In genomic region chr1:226964611-226965486, GRCh38 we compare ENCODE assay signal across 18 cellular contexts. TPM values are rescaled to one million over a fixed set of nuclear protein-coding genes. Genes with fewer than 3 reads are reported as not detected.
DNase-seq lines count a peak whose midpoint lies in the region; ATAC-seq and TF ChIP-seq lines count a peak whose summit lies in the region.
"Had no signal": no experiment of that assay in that cellular context is flagged by ENCODE, and none has a peak within 500 bp of the region (broad histone marks: within the 10 kb centered on the region; RNA-seq: fewer than 3 reads in every experiment).

No MANE protein-coding gene starts in this region.

- no peak overlapping the region for H2BK12ac ChIP-seq in H9 (ENCODE audit: insufficient read length, low read depth, low read length)

- H3K36me3 Mint-ChIP-seq in H9 (ENCODE audit: insufficient read depth in 1 of 3, low read depth in 3 of 3) (peaks cover 3 to 19% (median 5%) of the 10 kb centered on the region in 3 experiments; a peak in 6 of 7 replicates), T-helper 17 cell (ENCODE audit: low read depth) (peaks cover 5% of the 10 kb centered on the region)

- no peak overlapping the region for H3K27ac ChIP-seq in H9 (ENCODE audit: insufficient read length, low read depth, low read length)
- peak overlapping the region; percentile 42 for H3K27ac ChIP-seq in angular gyrus (ENCODE audit: low read depth, low read length)
- H3K27ac ChIP-seq in right cardiac atrium (ENCODE audit: low read length): peak overlapping the region; percentile 86
- peak overlapping the region in 1 of 4 donors; percentile 60 for H3K27ac ChIP-seq in sigmoid colon
- H3K27ac ChIP-seq in ovary: no peak overlapping the region
- peak overlapping the region in 1 of 2 donors; percentile 74 for H3K27ac ChIP-seq in coronary artery
- H3K27ac ChIP-seq: GM23248, RWPE1 had no signal

- ATAC-seq in right cardiac atrium: no peak
- ATAC-seq in T-helper 17 cell: no peak

- H3K14ac ChIP-seq in H9 (ENCODE audit: insufficient read depth, low read length): no peak overlapping the region

- H3K4me1 ChIP-seq in H9 (ENCODE audit: insufficient read depth, low read length) (no peaks in the 10 kb centered on the region), right cardiac atrium (ENCODE audit: control insufficient read depth, insufficient read depth, low read length) (peaks cover 4% of the 10 kb centered on the region), sigmoid colon (peaks cover 0 to 20% (median 10%) of the 10 kb centered on the region in 4 donors), ovary (ENCODE audit: insufficient read depth) (peaks cover 2% of the 10 kb centered on the region)

- DNase-seq in H9 (peak; percentile 23), right cardiac atrium (no peak), sigmoid colon (peak; percentile 58), ovary (no peak), coronary artery (ENCODE audit: low spot score) (no peak), T-helper 17 cell (no peak), amygdala (lab: John Stamatoyannopoulos, UW) (no peak)
- DNase-seq: ACHN; CD4-positive, alpha-beta memory T cell; DND-41; GDM1; GM23248; NCI-H146; NCI-H345; NCI-H526 treated with DMSO at 0.1 percent for 48 hours; NK-92 treated with Interleukin-12 subunit alpha and Interleukin-12 subunit beta, amount 100 ng/mL, for 24 hours had no signal

- peaks cover 2 to 6% of the 10 kb centered on the region in 2 experiments; a peak in 2 of 5 replicates for H3K9me3 Mint-ChIP-seq in H9

- H3K4me2 ChIP-seq in H9 (ENCODE audit: insufficient read depth, insufficient read length, low read length): no peak overlapping the region

- H3K56ac ChIP-seq in H9 (ENCODE audit: insufficient read length, low read depth, low read length): no peak overlapping the region

- no peaks in the 10 kb centered on the region for H3K27me3 Mint-ChIP-seq in H9 (ENCODE audit: low read depth)
- H3K27me3 Mint-ChIP-seq in T-helper 17 cell: no peaks in the 10 kb centered on the region
- H3K27me3 Mint-ChIP-seq: CD4-positive, alpha-beta memory T cell had no signal

- H3K9ac ChIP-seq in H9 (ENCODE audit: extremely low read depth, insufficient read length, low read length): no peak overlapping the region
- H3K9ac ChIP-seq: GM23248 had no signal

- no peak overlapping the region for H4K5ac ChIP-seq in H9 (ENCODE audit: insufficient read length, low read depth, low read length)

- WGBS in H9 (ENCODE audit: extremely low coverage, insufficient read length, low lambda C conversion rate): no CpG with 5 or more reads among the region's 29 CpGs
- WGBS in right cardiac atrium: 94% methylated on average over 29 of the region's 29 CpGs
- WGBS in sigmoid colon, 2 donors: 93 to 94% methylated on average over 29 of the region's 29 CpGs
- 89 to 94% (median 92%) methylated on average over 26 to 29 of the region's 29 CpGs for WGBS in ovary, 3 donors

- no peaks in the 10 kb centered on the region for H4K20me1 ChIP-seq in H9 (ENCODE audit: control insufficient read depth, insufficient read depth, insufficient read length)

- no peak for TF ChIP-seq CTCF in H9 (conservative IDR thresholded peaks at IDR 0.05)
- TF ChIP-seq CTCF in sigmoid colon (IDR thresholded peaks at IDR 0.05): no peak
- no peak for TF ChIP-seq CTCF in ovary (IDR thresholded peaks at IDR 0.05)
- TF ChIP-seq CTCF in coronary artery (IDR thresholded peaks at IDR 0.05): no peak

- H3K4ac ChIP-seq in H9 (ENCODE audit: low read depth, low read length): no peak overlapping the region

- H2BK20ac ChIP-seq in H9 (ENCODE audit: low read depth, low read length, poor library complexity, severe bottlenecking): no peak overlapping the region

- no peak overlapping the region for H2BK5ac ChIP-seq in H9 (ENCODE audit: insufficient read length, low read length)

- no peak overlapping the region for H2AK5ac ChIP-seq in H9 (ENCODE audit: insufficient read length, low read length)

- H3K4me1 Mint-ChIP-seq in H9 (peaks cover 0 to 3% of the 10 kb centered on the region in 2 experiments; a peak in 3 of 4 replicates), T-helper 17 cell (peaks cover 19% of the 10 kb centered on the region)

- H3K4me3 Mint-ChIP-seq in H9 (no peak overlapping the region), T-helper 17 cell (no peak overlapping the region)
- H3K4me3 Mint-ChIP-seq: CD4-positive, alpha-beta memory T cell had no signal

- no peak overlapping the region for H2AFZ ChIP-seq in H9 (ENCODE audit: low read length)
- H2AFZ ChIP-seq: GM23248 had no signal

- TF ChIP-seq EP300 in sigmoid colon (IDR thresholded peaks at IDR 0.05) (no peak), ovary (IDR thresholded peaks at IDR 0.05) (no peak)

- H3K79me2 ChIP-seq in H9 (ENCODE audit: insufficient read depth, low read length): no peaks in the 10 kb centered on the region; the same call in 1 of the 2 replicates

- H3K27ac Mint-ChIP-seq in H9 (peak overlapping the region in 1 of 3 experiments; percentile 81; a peak in 2 of 7 replicates), T-helper 17 cell (no peak overlapping the region)

- H3K9me3 ChIP-seq in H9 (ENCODE audit: control insufficient read depth, low read depth, low read length) (no peaks in the 10 kb centered on the region), right cardiac atrium (ENCODE audit: control insufficient read depth, low read length) (no peaks in the 10 kb centered on the region), sigmoid colon (no peaks in the 10 kb centered on the region), ovary (no peaks in the 10 kb centered on the region), T-helper 17 cell (ENCODE audit: control insufficient read depth, low read length, poor library complexity, severe bottlenecking) (no peaks in the 10 kb centered on the region)

- H3K4me3 ChIP-seq in right cardiac atrium (ENCODE audit: low read length): no peak overlapping the region
- no peak overlapping the region for H3K4me3 ChIP-seq in sigmoid colon
- H3K4me3 ChIP-seq in ovary: no peak overlapping the region
- no peak overlapping the region for H3K4me3 ChIP-seq in coronary artery
- H3K4me3 ChIP-seq: GM23248 had no signal

- no peak overlapping the region for H2BK15ac ChIP-seq in H9 (ENCODE audit: low read depth, low read length)

- H3K79me1 ChIP-seq in H9 (ENCODE audit: insufficient read depth, low read depth, low read length, poor library complexity, severe bottlenecking): no peaks in the 10 kb centered on the region

- no peak overlapping the region for H4K91ac ChIP-seq in H9 (ENCODE audit: insufficient read length, low read depth, low read length)

- H3K23me2 ChIP-seq in H9 (ENCODE audit: insufficient read length, low read depth, low read length, poor library complexity, severe bottlenecking): no peaks in the 10 kb centered on the region

- H2BK120ac ChIP-seq in H9 (ENCODE audit: low read depth, low read length, poor library complexity, severe bottlenecking): no peak overlapping the region

- H3K27me3 ChIP-seq in H9 (ENCODE audit: insufficient read depth, low read length): no peaks in the 10 kb centered on the region
- no peaks in the 10 kb centered on the region for H3K27me3 ChIP-seq in right cardiac atrium (ENCODE audit: control insufficient read depth, insufficient read depth)
- H3K27me3 ChIP-seq in sigmoid colon: no peaks in the 10 kb centered on the region
- no peaks in the 10 kb centered on the region for H3K27me3 ChIP-seq in ovary

- TF ChIP-seq POLR2A in sigmoid colon (IDR thresholded peaks at IDR 0.05) (no peak), ovary (IDR thresholded peaks at IDR 0.05) (no peak)

- intact Hi-C loops in right cardiac atrium (cut with DNase I) (no loop called here), sigmoid colon (cut with DNase I) (no loop called here), ovary (cut with DNase I) (loop anchor here in 1 of 4 donors (5.0 kb wide), 1 partner anchor 597 kb away; the partner anchor contains the start of gene ZNF678)

- H3K36me3 ChIP-seq in sigmoid colon (peaks cover 9 to 41% (median 18%) of the 10 kb centered on the region in 4 donors), ovary (no peaks in the 10 kb centered on the region)

- no peak overlapping the region for H4K8ac ChIP-seq in H9 (replicated peaks; ENCODE audit: insufficient read length, low read depth, low read length)

- no peak overlapping the region for H3K23ac ChIP-seq in H9 (ENCODE audit: insufficient read length, low read depth, low read length)

- H3T11ph ChIP-seq in H9 (ENCODE audit: low read length): no peak overlapping the region

- no peak overlapping the region for H3K18ac ChIP-seq in H9 (ENCODE audit: insufficient read length, low read depth, low read length)

RNA-seq across cellular contexts. Expression of gene COQ8A, which starts 24.8 kb away (rescaled TPM):
- total RNA-seq in H9 (2021): 25.8 and 26.0 TPM in 2 replicates
- total RNA-seq in right cardiac atrium: 100 to 1,000 TPM; 130 to 238 (median 203) TPM
- 198 TPM for polyA plus RNA-seq in right cardiac atrium
- total RNA-seq in sigmoid colon: 100 to 1,000 TPM in 2 of 4 donors, 10 to 100 TPM in 2; 57.8 to 129 (median 91.6) TPM
- 10 to 100 TPM; 20.3 to 60.2 (median 20.4) TPM for polyA plus RNA-seq in sigmoid colon
- total RNA-seq in ovary: 100 to 1,000 TPM in 1 of 7 donors, 10 to 100 TPM in 6; 37.4 to 101 (median 71.2) TPM
- 10 to 100 TPM; 37.5 to 59.9 TPM for polyA plus RNA-seq in ovary
- total RNA-seq in T-helper 17 cell: 10 to 100 TPM; 30.7 to 37.3 TPM

Comparison
In these comparisons a context has a peak if more than half of its experiments do, and no peak if none do; other contexts are left out.
1. DNase-seq: peak in H9 (single experiment) and sigmoid colon (single experiment); none in right cardiac atrium (0 of 3), ovary (0 of 5), coronary artery (single experiment), T-helper 17 cell (0 of 3) and amygdala (0 of 56).
2. H3K27ac ChIP-seq: peak in angular gyrus (single experiment) and right cardiac atrium (single experiment); none in H9 (single experiment) and ovary (0 of 2).